In the genomic region with DNA sequence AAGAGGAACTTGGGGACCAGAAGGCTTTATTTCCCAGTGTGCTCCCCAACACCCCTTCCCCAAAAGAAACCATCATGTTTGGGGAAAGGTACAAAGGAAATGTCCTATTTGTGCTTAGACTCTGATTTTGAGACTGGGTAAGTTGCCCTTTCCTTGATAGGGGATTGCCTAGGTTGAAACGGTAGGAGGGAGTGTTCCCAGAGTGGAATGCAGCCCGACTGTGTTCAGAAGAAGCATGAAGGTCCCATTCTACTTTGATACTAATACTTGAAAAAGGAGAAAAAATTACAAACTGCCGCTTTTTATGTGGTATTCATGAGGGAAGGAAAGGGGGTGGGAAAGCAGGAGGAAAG, we compare ENCODE assay signal across 10 cellular contexts. TPM values are rescaled to one million over a fixed set of nuclear protein-coding genes. Genes with fewer than 3 reads are reported as not detected.
DNase-seq lines count a peak whose midpoint lies in the region; ATAC-seq, FAIRE-seq and TF ChIP-seq lines count a peak whose summit lies in the region.
"Had no signal": no experiment of that assay in that cellular context is flagged by ENCODE, and none has a peak within 500 bp of the region (broad histone marks: within the 10 kb centered on the region; RNA-seq: fewer than 3 reads in every experiment).

No MANE protein-coding gene starts in this region.

- no peaks in the 10 kb centered on the region for H4K20me1 ChIP-seq in K562 (replicated peaks; ENCODE audit: control insufficient read depth, insufficient read depth, low read length)

- H3K4me3 Mint-ChIP-seq in activated naive CD4-positive, alpha-beta T cell treated with anti-CD3 and anti-CD28 coated beads for 36 hours: peak overlapping the region; percentile 78
- H3K4me3 Mint-ChIP-seq in osteocyte (ENCODE audit: unreplicated experiment): no peak overlapping the region

- 40% methylated on average over 3 of the region's 3 CpGs for WGBS in K562 (ENCODE audit: insufficient coverage, low coverage, missing lambda C conversion rate)

- H3K9me1 ChIP-seq in K562 (ENCODE audit: control insufficient read depth, insufficient read depth, low read length): no peaks in the 10 kb centered on the region

- H3K27me3 ChIP-seq in K562 (ENCODE audit: control insufficient read depth in 2 of 2, insufficient read depth in 2 of 2, low read length in 2 of 2): no peaks in the 10 kb centered on the region
- H3K27me3 ChIP-seq in thoracic aorta (replicated peaks; ENCODE audit: insufficient read depth): no peaks in the 10 kb centered on the region

- POLR2A ChIA-PET in K562 (lab: Yijun Ruan, JAX): no interaction called here

- peaks cover 76% of the 10 kb centered on the region for H3K4me1 Mint-ChIP-seq in activated naive CD4-positive, alpha-beta T cell treated with anti-CD3 and anti-CD28 coated beads for 36 hours (ENCODE audit: low read depth)
- peaks cover 8% of the 10 kb centered on the region for H3K4me1 Mint-ChIP-seq in osteocyte (ENCODE audit: unreplicated experiment)

- ATAC-seq in HG03432 (IDR thresholded peaks at IDR 0.05; ENCODE audit: unreplicated experiment): peak; percentile 7
- peak; percentile 20 for ATAC-seq in K562
- no peak for ATAC-seq in thoracic aorta (ENCODE audit: insufficient number of reproducible peaks, low FRiP score, low read depth)

- peak overlapping the region; percentile 96 for H2AFZ ChIP-seq in K562 (ENCODE audit: low read depth, low read length)

- no peaks in the 10 kb centered on the region for H3K9me3 Mint-ChIP-seq in activated naive CD4-positive, alpha-beta T cell treated with anti-CD3 and anti-CD28 coated beads for 36 hours
- no peaks in the 10 kb centered on the region for H3K9me3 Mint-ChIP-seq in osteocyte (ENCODE audit: unreplicated experiment)

- no peak for TF ChIP-seq POLR2A in K562 (conservative IDR thresholded peaks at IDR 0.05)

- H3K9ac ChIP-seq in K562 (ENCODE audit: insufficient read depth in 1 of 2, low read depth in 2 of 2, low read length in 2 of 2): no peak overlapping the region

- FAIRE-seq in K562 (lab: Jason Lieb, UNC): no peak
- FAIRE-seq: RCC 7860 had no signal

- DNase-seq in activated naive CD4-positive, alpha-beta T cell treated with anti-CD3 and anti-CD28 coated beads for 36 hours: no peak
- DNase-seq in activated naive CD4-positive, alpha-beta T cell treated with Interleukin-2 at 50 U/mL for 16 hours: no peak
- DNase-seq in K562 (ENCODE audit: extremely low read depth in 1 of 4, low spot score in 3 of 4) (no peak), thoracic aorta (ENCODE audit: low spot score) (no peak), foreskin fibroblast (no peak), GOT3 (lab: John Stamatoyannopoulos, UW) (no peak), osteocyte (ENCODE audit: extremely low spot score, unreplicated experiment) (no peak)
- DNase-seq: NCI-H187 treated with DMSO at 0.1 percent for 48 hours had no signal

- no peaks in the 10 kb centered on the region for H3K9me3 ChIP-seq in K562 (replicated peaks; ENCODE audit: control insufficient read depth, insufficient read depth, low read depth, low read length)
- no peaks in the 10 kb centered on the region for H3K9me3 ChIP-seq in thoracic aorta

- H3K4me2 ChIP-seq in K562 (ENCODE audit: insufficient read depth, low read length): peak overlapping the region; percentile 40; the same call in 1 of the 2 replicates

- H3K27me3 Mint-ChIP-seq in activated naive CD4-positive, alpha-beta T cell treated with anti-CD3 and anti-CD28 coated beads for 36 hours (ENCODE audit: low read depth): no peaks in the 10 kb centered on the region
- no peaks in the 10 kb centered on the region for H3K27me3 Mint-ChIP-seq in osteocyte (ENCODE audit: unreplicated experiment)

- intact Hi-C loops in activated naive CD4-positive, alpha-beta T cell treated with anti-CD3 and anti-CD28 coated beads for 36 hours (cut with micrococcal nuclease): loop anchor here (1.0 to 2.0 kb wide), 8 partner anchors 35 to 281 kb away; no protein-coding TSS in a partner anchor
- intact Hi-C loops in K562 (cut with micrococcal nuclease): loop anchor here (1.0 to 10.0 kb wide), 7 partner anchors 33 to 321 kb away; a partner anchor contains a TSS

- CTCF ChIA-PET in activated naive CD4-positive, alpha-beta T cell treated with anti-CD3 and anti-CD28 coated beads for 36 hours (lab: Charles Lee): interaction anchor here (0.9 to 2.5 kb wide), 19 partner anchors 10 to 316 kb away, joined by 3 to 19 read pairs (median 4); a partner anchor contains a TSS
- CTCF ChIA-PET in K562 (lab: Yijun Ruan, JAX; ENCODE audit: low intra/inter-chr PET ratio): interaction anchor here (1.6 kb wide), 1 partner anchor 141 kb away, joined by 21 read pairs; no protein-coding TSS in a partner anchor

- no peaks in the 10 kb centered on the region for H3K36me3 Mint-ChIP-seq in activated naive CD4-positive, alpha-beta T cell treated with anti-CD3 and anti-CD28 coated beads for 36 hours (ENCODE audit: low read depth)
- H3K36me3 Mint-ChIP-seq in osteocyte (ENCODE audit: unreplicated experiment): no peaks in the 10 kb centered on the region

- in situ Hi-C loops in K562 (cut with MboI): no loop called here

- no peaks in the 10 kb centered on the region for H3K79me2 ChIP-seq in K562 (ENCODE audit: control insufficient read depth, insufficient read depth, low read length)

- TF ChIP-seq EP300 in K562 (IDR thresholded peaks at IDR 0.05; ENCODE audit: low read length): no peak

- H3K36me3 ChIP-seq in K562 (ENCODE audit: control insufficient read depth, insufficient read depth, low read length): no peaks in the 10 kb centered on the region
- no peaks in the 10 kb centered on the region for H3K36me3 ChIP-seq in thoracic aorta

- no TSS peak for BruUV-seq in K562 (replicated peaks; lab: Mats Ljungman, UMichigan)

- TF ChIP-seq CTCF in K562 (IDR thresholded peaks at IDR 0.05 in 2 of 3, conservative IDR thresholded peaks at IDR 0.05 in 1 of 3; ENCODE audit: insufficient read depth in 2 of 3, low read depth in 1 of 3, low read length in 3 of 3) (no peak), thoracic aorta (IDR thresholded peaks at IDR 0.05) (no peak), foreskin fibroblast (IDR thresholded peaks at IDR 0.05; ENCODE audit: low read depth, low read length) (no peak), osteocyte (IDR thresholded peaks at IDR 0.05) (no peak)

- H3K4me1 ChIP-seq in K562 (replicated peaks in 1 of 2; ENCODE audit: control insufficient read depth in 2 of 2, insufficient read depth in 2 of 2, low read length in 2 of 2): peaks cover 10 to 11% of the 10 kb centered on the region in 2 experiments; a peak in 4 of 5 replicates
- H3K4me1 ChIP-seq in thoracic aorta (ENCODE audit: control insufficient read depth in 1 of 2, low read depth in 2 of 2): peaks cover 4 to 16% of the 10 kb centered on the region in 2 donors

- H3K27ac Mint-ChIP-seq in activated naive CD4-positive, alpha-beta T cell treated with anti-CD3 and anti-CD28 coated beads for 36 hours: peak overlapping the region; percentile 91
- H3K27ac Mint-ChIP-seq in osteocyte (ENCODE audit: unreplicated experiment): no peak overlapping the region

- no peak overlapping the region for H3K27ac ChIP-seq in K562 (ENCODE audit: extremely low read depth, low read depth, low read length)
- H3K27ac ChIP-seq in thoracic aorta: peak overlapping the region in 1 of 2 donors; percentile 37

- H3K4me3 ChIP-seq in K562 (no peak overlapping the region), thoracic aorta (peak overlapping the region; percentile 63), foreskin fibroblast (ENCODE audit: low read depth in 1 of 2, low read length in 2 of 2) (no peak overlapping the region)

- TF ChIP-seq RAD21 in K562 (CRISPR knock-in tag; conservative IDR thresholded peaks at IDR 0.05 in 1 of 2, IDR thresholded peaks at IDR 0.05 in 1 of 2): no peak

TF ChIP-seq in K562, 482 proteins besides CTCF, POLR2A, EP300 and RAD21 (continues in another document):
- TF ChIP-seq ARID2 (IDR thresholded peaks at IDR 0.05) (no peak), YBX1 (IDR thresholded peaks at IDR 0.05) (no peak), TAF1 (IDR thresholded peaks at IDR 0.05; ENCODE audit: control insufficient read depth, extremely low read depth, insufficient read depth, low read length, severe bottlenecking) (no peak)
- TF ChIP-seq, protein P1, sequence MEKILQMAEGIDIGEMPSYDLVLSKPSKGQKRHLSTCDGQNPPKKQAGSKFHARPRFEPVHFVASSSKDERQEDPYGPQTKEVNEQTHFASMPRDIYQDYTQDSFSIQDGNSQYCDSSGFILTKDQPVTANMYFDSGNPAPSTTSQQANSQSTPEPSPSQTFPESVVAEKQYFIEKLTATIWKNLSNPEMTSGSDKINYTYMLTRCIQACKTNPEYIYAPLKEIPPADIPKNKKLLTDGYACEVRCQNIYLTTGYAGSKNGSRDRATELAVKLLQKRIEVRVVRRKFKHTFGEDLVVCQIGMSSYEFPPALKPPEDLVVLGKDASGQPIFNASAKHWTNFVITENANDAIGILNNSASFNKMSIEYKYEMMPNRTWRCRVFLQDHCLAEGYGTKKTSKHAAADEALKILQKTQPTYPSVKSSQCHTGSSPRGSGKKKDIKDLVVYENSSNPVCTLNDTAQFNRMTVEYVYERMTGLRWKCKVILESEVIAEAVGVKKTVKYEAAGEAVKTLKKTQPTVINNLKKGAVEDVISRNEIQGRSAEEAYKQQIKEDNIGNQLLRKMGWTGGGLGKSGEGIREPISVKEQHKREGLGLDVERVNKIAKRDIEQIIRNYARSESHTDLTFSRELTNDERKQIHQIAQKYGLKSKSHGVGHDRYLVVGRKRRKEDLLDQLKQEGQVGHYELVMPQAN (IDR thresholded peaks at IDR 0.05; ENCODE audit: borderline replicate concordance): 0 out of 2 replicates have a peak, but pooled peaks have one; percentile 1

RNA-seq across cellular contexts. Expression of a gene that starts 32.4 kb away (rescaled TPM):
- 10 to 100 TPM; 37.6 to 41.6 TPM for total RNA-seq in activated naive CD4-positive, alpha-beta T cell treated with anti-CD3 and anti-CD28 coated beads for 36 hours
- total RNA-seq in K562 (2011; cell fraction: chromatin; rRNA removed; ENCODE audit: low replicate concordance): 67.0 and 118 TPM in 2 replicates
- 37.9 and 39.4 TPM in 2 replicates for total RNA-seq in K562 (2011; cell fraction: nucleolus; rRNA removed)
- 60.0 and 67.7 TPM in 2 replicates for total RNA-seq in K562 (2011; cell fraction: nucleoplasm; rRNA removed)
- total RNA-seq in K562 (2014; rRNA removed): 12.9 and 13.2 TPM in 2 replicates
- total RNA-seq in K562 (2014; rRNA removed; fragmentation: Illumina TruSeq; extraction: Trizol): 15.0 and 16.0 TPM in 2 replicates
- 15.6 and 18.8 TPM in 2 replicates for total RNA-seq in K562 (2015; rRNA removed; fragmentation: Illumina TruSeq; extraction: Trizol)
- 18.6 and 20.8 TPM in 2 replicates for total RNA-seq in K562 (2021)
- polyA plus RNA-seq in K562 (2011; rRNA removed): 9.7 and 10.0 TPM in 2 replicates
- 6.9 and 9.0 TPM in 2 replicates for polyA plus RNA-seq in K562 (2011; cell fraction: cytosol; rRNA removed)
- 23.1 and 24.6 TPM in 2 replicates for polyA plus RNA-seq in K562 (2011; cell fraction: nucleus; rRNA removed)
- 10.8 and 11.2 TPM in 2 replicates for polyA plus RNA-seq in K562 (2012)
- 13.1 and 15.4 TPM in 2 replicates for polyA plus RNA-seq in K562 (2014; fragmentation: Illumina TruSeq; extraction: Trizol)
- 1 to 10 TPM; 1.2 to 1.6 TPM for polyA plus RNA-seq in K562 (2014; fragmentation: Nextera tagmentation; extraction: Ambion mirVana)
- 6.9 and 7.5 TPM in 2 replicates for polyA plus RNA-seq in K562 (2014; rRNA removed)
- 25.0 and 34.9 TPM in 2 replicates for polyA minus RNA-seq in K562 (2011; rRNA and poly(A)+ RNA removed)
- polyA minus RNA-seq in K562 (2011; cell fraction: cytosol; rRNA and poly(A)+ RNA removed): 11.2 and 18.8 TPM in 2 replicates
- 35.5 and 61.0 TPM in 2 replicates for polyA minus RNA-seq in K562 (2011; cell fraction: nucleus; rRNA and poly(A)+ RNA removed)
- total RNA-seq in thoracic aorta: 10 to 100 TPM; 22.2 to 25.6 TPM
- 6.4 and 8.6 TPM in 2 replicates for total RNA-seq in osteocyte
